In the genomic region with DNA sequence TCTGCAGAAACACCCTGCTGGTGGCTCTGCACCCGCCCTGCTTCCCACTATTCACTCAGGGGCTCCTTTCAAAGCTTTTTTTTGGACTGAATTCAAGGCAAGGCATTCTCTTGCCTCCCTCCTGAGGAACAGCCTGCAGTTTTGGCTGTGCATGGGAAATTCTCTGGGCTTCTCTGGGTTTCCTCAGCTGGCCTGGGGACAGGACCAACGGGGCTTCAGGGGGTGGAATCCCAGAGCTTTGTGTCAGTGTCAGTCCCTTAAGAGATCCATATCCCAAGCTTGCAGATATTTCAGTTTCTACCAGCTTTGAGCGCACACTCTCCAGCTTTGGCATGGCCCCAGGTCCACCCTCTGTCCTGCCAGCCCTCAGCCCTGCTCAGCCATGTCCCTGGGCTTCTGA, we compare ENCODE assay signal across 25 cellular contexts. TPM values are rescaled to one million over a fixed set of nuclear protein-coding genes. Genes with fewer than 3 reads are reported as not detected.
"Had no signal": no experiment of that assay in that cellular context is flagged by ENCODE, and none has a peak within 500 bp of the region (broad histone marks: within the 10 kb centered on the region; RNA-seq: fewer than 3 reads in every experiment).

No MANE protein-coding gene starts in this region.

- DNase-seq: activated CD4-positive, alpha-beta memory T cell treated with anti-CD3 and anti-CD28 coated beads, Interleukin-2, amount 10 ng/mL, durations not matched to agents 7 days and 5 days; activated CD4-positive, alpha-beta T cell treated with anti-CD3 and anti-CD28 coated beads for 36 hours; activated CD4-positive, alpha-beta T cell treated with anti-CD3 and anti-CD28 coated beads, Interleukin-2, amount 50 U/mL, for 1 hour; activated CD8-positive, alpha-beta memory T cell treated with anti-CD3 and anti-CD28 coated beads, Interleukin-2, amount 50 U/mL, for 4 hours; activated gamma-delta T cell treated with Interleukin-2 at 50 U/mL for 16 hours; activated naive CD4-positive, alpha-beta T cell treated with anti-CD3 and anti-CD28 coated beads, Interleukin-2, amount 10 ng/mL, durations not matched to agents 7 days and 5 days; activated naive CD8-positive, alpha-beta T cell treated with anti-CD3 and anti-CD28 coated beads for 36 hours; activated T-cell treated with anti-CD3 and anti-CD28 coated beads, Interleukin-2, amount 50 U/mL, for 72 hours; caudate nucleus; MG63; MV-4-11; NCI-H1092 treated with DMSO at 0.1 percent for 48 hours; NCI-H1417 treated with DMSO at 0.1 percent for 48 hours; NCI-H1694 treated with DMSO at 0.1 percent for 48 hours; NCI-H2029 treated with DMSO at 0.1 percent for 48 hours; NCI-H345; NCI-H510A; NK-92 treated with Interleukin-12 subunit alpha and Interleukin-12 subunit beta, amount 100 ng/mL, for 24 hours; SHP77 treated with DMSO at 0.1 percent for 48 hours; T-cell; T-helper 2 cell; T1000 had no signal

- H3K4me3 ChIP-seq: MG63 had no signal

- H3K9me3 Mint-ChIP-seq: activated CD4-positive, alpha-beta memory T cell treated with anti-CD3 and anti-CD28 coated beads, Interleukin-2, amount 10 ng/mL, durations not matched to agents 7 days and 5 days; activated naive CD4-positive, alpha-beta T cell treated with anti-CD3 and anti-CD28 coated beads, Interleukin-2, amount 10 ng/mL, durations not matched to agents 7 days and 5 days; activated naive CD8-positive, alpha-beta T cell treated with anti-CD3 and anti-CD28 coated beads for 36 hours; activated T-cell treated with anti-CD3 and anti-CD28 coated beads, Interleukin-2, amount 50 U/mL, for 72 hours; activated T-helper 2 cell treated with anti-CD3 and anti-CD28 coated beads, Interferon-gamma antibody, Interleukin-2, Interleukin-4, amounts not matched to agents 10 μg/mL and 5 μg/mL and 100 μg/mL, durations not matched to agents 14 hours and 24 hours and 36 hours; T-cell had no signal

- H3K27ac Mint-ChIP-seq: activated CD4-positive, alpha-beta memory T cell treated with anti-CD3 and anti-CD28 coated beads, Interleukin-2, amount 10 ng/mL, durations not matched to agents 7 days and 5 days; activated CD4-positive, alpha-beta T cell treated with anti-CD3 and anti-CD28 coated beads for 36 hours; activated naive CD4-positive, alpha-beta T cell treated with anti-CD3 and anti-CD28 coated beads, Interleukin-2, amount 10 ng/mL, durations not matched to agents 7 days and 5 days; activated naive CD8-positive, alpha-beta T cell treated with anti-CD3 and anti-CD28 coated beads for 36 hours; activated T-cell treated with anti-CD3 and anti-CD28 coated beads, Interleukin-2, amount 50 U/mL, for 72 hours; activated T-helper 2 cell treated with anti-CD3 and anti-CD28 coated beads, Interferon-gamma antibody, Interleukin-2, Interleukin-4, amounts not matched to agents 10 μg/mL and 5 μg/mL and 100 μg/mL, durations not matched to agents 14 hours and 24 hours and 36 hours; T-cell had no signal

- H3K4me3 Mint-ChIP-seq: activated CD4-positive, alpha-beta memory T cell treated with anti-CD3 and anti-CD28 coated beads, Interleukin-2, amount 10 ng/mL, durations not matched to agents 7 days and 5 days; activated CD4-positive, alpha-beta T cell treated with anti-CD3 and anti-CD28 coated beads for 36 hours; activated naive CD4-positive, alpha-beta T cell treated with anti-CD3 and anti-CD28 coated beads, Interleukin-2, amount 10 ng/mL, durations not matched to agents 7 days and 5 days; activated naive CD8-positive, alpha-beta T cell treated with anti-CD3 and anti-CD28 coated beads for 36 hours; activated T-cell treated with anti-CD3 and anti-CD28 coated beads, Interleukin-2, amount 50 U/mL, for 72 hours had no signal

- H3K9me3 ChIP-seq: MG63 had no signal

- ATAC-seq: activated CD4-positive, alpha-beta T cell treated with anti-CD3 and anti-CD28 coated beads for 36 hours; activated T-cell treated with anti-CD3 and anti-CD28 coated beads, Interleukin-2, amount 50 U/mL, for 72 hours; PC-3; T-cell had no signal

- H3K36me3 ChIP-seq: MG63 had no signal

- H3K36me3 Mint-ChIP-seq: activated naive CD4-positive, alpha-beta T cell treated with anti-CD3 and anti-CD28 coated beads, Interleukin-2, amount 10 ng/mL, durations not matched to agents 7 days and 5 days; activated naive CD8-positive, alpha-beta T cell treated with anti-CD3 and anti-CD28 coated beads for 36 hours; T-cell had no signal

RNA-seq across cellular contexts. Expression of a gene that starts 2.0 kb away (rescaled TPM):
- total RNA-seq: activated CD4-positive, alpha-beta memory T cell treated with anti-CD3 and anti-CD28 coated beads, Interleukin-2, amount 10 ng/mL, durations not matched to agents 7 days and 5 days; activated CD4-positive, alpha-beta T cell treated with anti-CD3 and anti-CD28 coated beads for 36 hours; activated naive CD8-positive, alpha-beta T cell treated with anti-CD3 and anti-CD28 coated beads for 36 hours; activated T-cell treated with anti-CD3 and anti-CD28 coated beads, Interleukin-2, amount 50 U/mL, for 72 hours; activated T-helper 2 cell treated with anti-CD3 and anti-CD28 coated beads, Interferon-gamma antibody, Interleukin-2, Interleukin-4, amounts not matched to agents 10 μg/mL and 5 μg/mL and 100 μg/mL, durations not matched to agents 14 hours and 24 hours and 36 hours; PC-3; SK-MEL-5; T-cell had no signal
